21 cellular contexts compared by ENCODE assay signal in the genomic region with DNA sequence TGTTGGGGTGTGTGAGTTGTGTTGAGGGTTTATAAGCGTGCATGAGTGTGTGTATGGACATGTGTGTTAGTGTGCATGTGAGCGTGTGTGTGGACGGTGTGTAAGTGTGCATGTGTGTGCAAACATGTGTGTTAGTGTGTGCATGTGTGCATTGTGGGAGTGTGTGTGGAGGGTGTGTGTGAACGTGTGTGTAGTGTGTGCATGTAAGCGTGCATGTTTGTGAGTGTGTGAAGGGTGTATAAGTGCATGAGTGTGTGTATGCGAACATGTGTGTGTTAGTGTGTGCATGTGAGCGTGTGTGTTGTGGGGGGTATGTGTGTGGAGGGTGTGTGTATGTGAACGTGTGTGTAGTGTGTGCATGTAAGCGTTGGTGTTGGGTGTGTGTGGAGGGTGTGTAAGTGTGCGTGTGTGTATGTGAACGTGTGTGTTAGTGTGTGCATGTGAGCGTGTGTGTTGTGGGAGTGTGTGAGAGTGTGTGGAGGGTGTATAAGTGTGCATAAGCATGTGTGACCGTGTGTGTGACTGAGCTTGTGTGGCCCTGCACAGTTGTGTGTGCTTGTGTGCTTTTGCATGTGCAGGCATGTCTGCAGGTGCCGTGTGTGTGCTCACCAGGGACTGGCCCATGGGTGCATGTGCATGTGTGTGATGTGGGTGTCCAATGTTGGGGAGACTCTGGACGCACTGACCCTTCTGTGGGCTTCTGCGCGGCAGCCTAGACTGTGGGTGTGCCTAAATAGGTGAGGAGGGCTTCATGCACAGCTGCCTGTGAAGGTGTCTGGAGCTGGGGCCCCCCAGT.
"Had no signal": no experiment of that assay in that cellular context is flagged by ENCODE, and none has a peak within 500 bp of the region (broad histone marks: within the 10 kb centered on the region; RNA-seq: fewer than 3 reads in every experiment).

No MANE protein-coding gene starts in this region.

- H3K36me3 ChIP-seq: brain microvascular endothelial cell, upper lobe of left lung had no signal

- FAIRE-seq: small intestine, TTC549 had no signal

- H3K4me1 ChIP-seq: foreskin keratinocyte, psoas muscle, testis, upper lobe of left lung had no signal

- H3K9me3 ChIP-seq: psoas muscle, testis, upper lobe of left lung had no signal

- H3K27me3 ChIP-seq: brain microvascular endothelial cell, foreskin keratinocyte, testis, upper lobe of left lung had no signal

- DNase-seq: activated CD4-positive, alpha-beta T cell treated with anti-CD3 and anti-CD28 coated beads for 36 hours; activated CD4-positive, alpha-beta T cell treated with anti-CD3 and anti-CD28 coated beads, Interleukin-2, amount 50 U/mL, for 48 hours; activated naive CD4-positive, alpha-beta T cell treated with anti-CD3 and anti-CD28 coated beads, Interleukin-2, amount 10 ng/mL, durations not matched to agents 7 days and 5 days; activated naive CD8-positive, alpha-beta T cell treated with anti-CD3 and anti-CD28 coated beads, Interleukin-2, amount 50 U/mL, for 24 hours; activated T-cell treated with anti-CD3 and anti-CD28 coated beads, Interleukin-2, amount 50 U/mL, for 24 hours; aorta; brain microvascular endothelial cell; effector memory CD4-positive, alpha-beta T cell; foreskin keratinocyte; hippocampal formation; islet precursor cell; mammary epithelial cell; naive B cell; psoas muscle; small intestine; stimulated activated CD4-positive, alpha-beta T cell treated with anti-CD3 and anti-CD28 coated beads, Interleukin-4, amount 100 ng/mL, for 24 hours; upper lobe of left lung had no signal

- H3K27ac ChIP-seq: brain microvascular endothelial cell, foreskin keratinocyte, psoas muscle, testis, upper lobe of left lung had no signal

- ATAC-seq: activated CD4-positive, alpha-beta T cell treated with anti-CD3 and anti-CD28 coated beads for 36 hours; activated naive CD8-positive, alpha-beta T cell treated with anti-CD3 and anti-CD28 coated beads, Interleukin-2, amount 50 U/mL, for 24 hours; foreskin keratinocyte; psoas muscle; stimulated activated effector memory CD8-positive, alpha-beta T cell treated with anti-CD3 and anti-CD28 coated beads, Interleukin-12 subunit alpha, Interleukin-12 subunit beta, amount 100 ng/mL, for 72 hours; WTC11 had no signal

- H3K4me3 ChIP-seq: psoas muscle, testis, upper lobe of left lung had no signal
